In genomic region chr5:170638454-170639220, GRCh38 we compare ENCODE assay signal across 8 cellular contexts.
A peak's percentile ranks its signal among the peaks of the same experiment; 100 is the strongest.
DNase-seq lines count a peak whose midpoint lies in the region; ATAC-seq and TF ChIP-seq lines count a peak whose summit lies in the region.

No MANE protein-coding gene starts in this region.

- no peaks in the 10 kb centered on the region for H3K36me3 ChIP-seq in left lung

- no peak overlapping the region for H3K4me3 ChIP-seq in left lung

- DNase-seq in GM03348 (ENCODE audit: low spot score), result peak; percentile 90
- peak; percentile 28 for DNase-seq in HCEC 1CT
- peak; percentile 30 for DNase-seq in NCI-H1694 treated with DMSO at 0.1 percent for 48 hours (lab: John Stamatoyannopoulos, UW)
- DNase-seq in activated CD4-positive, CD25-positive, alpha-beta regulatory T cell treated with anti-CD3 and anti-CD28 coated beads, Interleukin-2, amount 50 U/mL, for 72 hours, result peak; percentile 74
- peak; percentile 72 for DNase-seq in cerebellar cortex (ENCODE audit: low spot score)
- DNase-seq in left lung, result peak in 1 of 2 donors; percentile 51
- peak; percentile 10 to 39 (median 15) for DNase-seq in stimulated activated CD4-positive, alpha-beta T cell treated with anti-CD3 and anti-CD28 coated beads, TNF-alpha, amount 100 ng/mL, for 4 hours (ENCODE audit: low read depth in 3 of 3)

- TF ChIP-seq CTCF in left lung (IDR thresholded peaks at IDR 0.05), result peak; percentile 73 to 94

- H3K4me1 ChIP-seq in left lung, result peaks cover 0 to 3% of the 10 kb centered on the region in 2 donors

- intact Hi-C loops in left lung (cut with DNase I), result loop anchor here (5.0 to 10.0 kb wide), 3 partner anchors 154 to 414 kb away; no protein-coding TSS in a partner anchor

- no peak overlapping the region for H3K27ac ChIP-seq in left lung

- H3K27me3 ChIP-seq in left lung, result peaks cover 0 to 6% of the 10 kb centered on the region in 2 donors

- no peaks in the 10 kb centered on the region for H3K9me3 ChIP-seq in left lung

- peak; percentile 87 for ATAC-seq in left lung
- no peak for ATAC-seq in GM18873 (IDR thresholded peaks at IDR 0.05; ENCODE audit: low FRiP score, unreplicated experiment)
